In the genomic region with DNA sequence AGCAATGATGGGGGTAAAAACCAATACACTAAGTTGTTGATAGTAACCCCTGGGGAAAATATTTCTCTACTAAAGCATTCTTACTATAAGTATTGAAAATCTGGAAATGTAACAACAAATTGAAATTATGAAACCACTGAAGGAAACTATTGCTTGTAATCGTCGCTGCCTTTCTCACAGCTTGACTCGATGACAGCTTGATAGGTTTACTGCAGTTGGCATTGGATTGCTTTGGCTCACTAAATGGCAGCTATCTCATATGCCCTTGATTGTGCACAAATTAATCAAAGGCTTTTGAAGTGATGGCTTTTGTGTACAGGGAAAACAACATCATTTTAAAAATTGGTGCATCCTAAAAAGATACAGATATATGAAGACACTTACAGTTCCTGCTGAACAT, we compare ENCODE assay signal across 26 cellular contexts.
"Had no signal": no experiment of that assay in that cellular context is flagged by ENCODE, and none has a peak within 500 bp of the region (broad histone marks: within the 10 kb centered on the region; RNA-seq: fewer than 3 reads in every experiment).

No MANE protein-coding gene starts in this region.

- H3K27ac Mint-ChIP-seq: immature natural killer cell; mesothelial cell of epicardium; naive B cell; natural killer cell; nephron progenitor cell; progenitor cell of endocrine pancreas; stimulated activated memory B cell treated with anti-CD40 and anti-IgM and Interleukin-4, amounts not matched to agents 10 μg/mL and 1 μg/mL and 100 μg/mL, for 72 hours; stimulated activated naive CD8-positive, alpha-beta T cell treated with anti-CD3 and anti-CD28 coated beads, Interleukin-15, amount 100 ng/mL, for 72 hours; type B pancreatic cell had no signal

- H3K36me3 Mint-ChIP-seq: immature natural killer cell; naive B cell; natural killer cell; stimulated activated memory B cell treated with anti-CD40 and anti-IgM and Interleukin-4, amounts not matched to agents 10 μg/mL and 1 μg/mL and 100 μg/mL, for 72 hours had no signal

- H3K4me3 ChIP-seq: left lung, lung, ovary, right atrium auricular region, right lobe of liver, smooth muscle cell, tibial nerve, uterus had no signal

- H3K36me3 ChIP-seq: left lung, ovary, right atrium auricular region, right lobe of liver, tibial nerve, uterus had no signal

- H3K9me3 ChIP-seq: left lung, ovary, right atrium auricular region, right lobe of liver, tibial nerve, uterus had no signal

- H3K4me3 Mint-ChIP-seq: immature natural killer cell; mesothelial cell of epicardium; naive B cell; natural killer cell; nephron progenitor cell; stimulated activated memory B cell treated with anti-CD40 and anti-IgM and Interleukin-4, amounts not matched to agents 10 μg/mL and 1 μg/mL and 100 μg/mL, for 72 hours; stimulated activated naive CD8-positive, alpha-beta T cell treated with anti-CD3 and anti-CD28 coated beads, Interleukin-15, amount 100 ng/mL, for 72 hours; type B pancreatic cell had no signal

- H3K27ac ChIP-seq: left lung, ovary, right atrium auricular region, right lobe of liver, tibial nerve, uterus had no signal

- H3K27me3 Mint-ChIP-seq: naive B cell; stimulated activated memory B cell treated with anti-CD40 and anti-IgM and Interleukin-4, amounts not matched to agents 10 μg/mL and 1 μg/mL and 100 μg/mL, for 72 hours; stimulated activated naive CD8-positive, alpha-beta T cell treated with anti-CD3 and anti-CD28 coated beads, Interleukin-15, amount 100 ng/mL, for 72 hours had no signal

- ATAC-seq: left colon; left lung; natural killer cell; right lobe of liver; stimulated activated memory B cell treated with anti-CD40 and anti-IgM and Interleukin-4, amounts not matched to agents 10 μg/mL and 1 μg/mL and 100 μg/mL, for 72 hours; stimulated activated naive CD8-positive, alpha-beta T cell treated with anti-CD3 and anti-CD28 coated beads, Interleukin-15, amount 100 ng/mL, for 72 hours had no signal

- H3K9me3 Mint-ChIP-seq: type B pancreatic cell had no signal

- DNase-seq: hippocampal formation; immature natural killer cell; kidney; left colon; left lung; naive B cell; natural killer cell; nephron progenitor cell; ovary; right lobe of liver; stimulated activated CD4-positive, alpha-beta T cell treated with anti-CD3 and anti-CD28 coated beads, Interleukin-1b, Interleukin-23, amount 100 ng/mL, for 48 hours; stimulated activated CD4-positive, alpha-beta T cell treated with anti-CD3 and anti-CD28 coated beads, Interleukin-2, amount 100 ng/mL, for 48 hours; stimulated activated CD4-positive, alpha-beta T cell treated with anti-CD3 and anti-CD28 coated beads, Interleukin-4, amount 100 ng/mL, for 4 hours; stimulated activated CD8-positive, alpha-beta memory T cell treated with anti-CD3 and anti-CD28 coated beads, Interleukin-4, amount 100 ng/mL, for 48 hours; stimulated activated naive CD4-positive, alpha-beta T cell treated with Interleukin-2 at 50 U/mL for 16 hours; stimulated activated naive CD8-positive, alpha-beta T cell treated with anti-CD3 and anti-CD28 coated beads, Interleukin-15, amount 100 ng/mL, for 72 hours; substantia nigra; uterus had no signal

- H3K27me3 ChIP-seq: left lung, ovary, right atrium auricular region, right lobe of liver, tibial nerve, uterus had no signal

- H3K4me1 Mint-ChIP-seq: immature natural killer cell; naive B cell; natural killer cell; stimulated activated memory B cell treated with anti-CD40 and anti-IgM and Interleukin-4, amounts not matched to agents 10 μg/mL and 1 μg/mL and 100 μg/mL, for 72 hours; stimulated activated naive CD8-positive, alpha-beta T cell treated with anti-CD3 and anti-CD28 coated beads, Interleukin-15, amount 100 ng/mL, for 72 hours had no signal

- H3K4me1 ChIP-seq: left lung, right lobe of liver, uterus had no signal
